11 cellular contexts compared by ENCODE assay signal in the genomic region with DNA sequence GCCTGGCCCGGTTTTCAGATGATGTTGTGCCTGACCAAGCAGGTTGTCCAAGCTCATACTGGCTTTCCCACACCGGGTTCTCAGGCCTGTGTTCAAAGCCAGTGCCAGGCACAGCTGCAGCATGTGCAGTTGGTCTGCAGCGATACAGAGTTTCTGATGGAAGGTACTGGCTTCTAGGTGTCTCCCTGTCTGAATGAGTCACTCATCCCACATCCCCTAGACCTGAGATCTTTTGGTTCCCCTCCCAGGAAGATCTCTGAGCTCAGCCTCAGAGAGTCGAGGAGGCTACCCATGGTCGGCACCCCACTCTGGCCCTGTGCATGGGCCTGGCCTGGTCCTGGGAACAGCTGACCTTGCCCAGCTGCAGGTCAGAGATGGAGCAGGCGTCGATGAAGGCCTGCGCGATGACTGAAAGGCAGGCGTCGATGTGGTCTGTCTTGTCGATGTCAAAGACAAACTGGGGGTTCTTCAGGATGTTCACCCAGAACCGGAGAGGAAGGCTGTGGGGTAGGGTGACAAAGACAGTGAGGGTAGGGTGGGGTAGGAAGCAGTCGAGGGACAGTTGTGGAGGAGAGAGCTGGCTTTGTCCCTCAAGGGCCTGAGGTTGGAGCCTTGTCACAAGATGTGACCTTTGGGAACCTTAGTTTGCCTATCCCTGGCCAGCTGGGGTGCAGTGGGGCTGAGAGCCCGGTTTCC. TPM values are rescaled to one million over a fixed set of nuclear protein-coding genes. Genes with fewer than 3 reads are reported as not detected.
DNase-seq lines count a peak whose midpoint lies in the region; ATAC-seq and TF ChIP-seq lines count a peak whose summit lies in the region.
"Had no signal": no experiment of that assay in that cellular context is flagged by ENCODE, and none has a peak within 500 bp of the region (broad histone marks: within the 10 kb centered on the region; RNA-seq: fewer than 3 reads in every experiment).

No MANE protein-coding gene starts in this region.

- no peaks in the 10 kb centered on the region for H3K36me3 Mint-ChIP-seq in CD4-positive, alpha-beta T cell (ENCODE audit: low read depth)
- H3K36me3 Mint-ChIP-seq in endothelial cell (ENCODE audit: low read depth, unreplicated experiment) (peaks cover 42% of the 10 kb centered on the region), progenitor cell of endocrine pancreas (ENCODE audit: insufficient read depth) (no peaks in the 10 kb centered on the region)

- no peaks in the 10 kb centered on the region for H3K9me3 Mint-ChIP-seq in CD4-positive, alpha-beta T cell
- H3K9me3 Mint-ChIP-seq in endothelial cell (ENCODE audit: unreplicated experiment): no peaks in the 10 kb centered on the region
- H3K9me3 Mint-ChIP-seq in progenitor cell of endocrine pancreas (ENCODE audit: low read depth): no peaks in the 10 kb centered on the region

- CTCF ChIA-PET in CD4-positive, alpha-beta T cell (lab: Charles Lee): no interaction called here

- H3K9me3 ChIP-seq in CD4-positive, alpha-beta T cell (ENCODE audit: control insufficient read depth, low read length): no peaks in the 10 kb centered on the region
- H3K9me3 ChIP-seq: pancreas had no signal

- no peaks in the 10 kb centered on the region for H3K27me3 Mint-ChIP-seq in CD4-positive, alpha-beta T cell
- H3K27me3 Mint-ChIP-seq in endothelial cell (ENCODE audit: unreplicated experiment) (peaks cover 49% of the 10 kb centered on the region), progenitor cell of endocrine pancreas (peaks cover 10% of the 10 kb centered on the region)

- no peak for ATAC-seq in CD4-positive, alpha-beta T cell (ENCODE audit: poor library complexity)

- DNase-seq in CD4-positive, alpha-beta T cell: no peak
- DNase-seq in NCI-H226 (peak; percentile 13), endothelial cell (ENCODE audit: low spot score) (no peak), progenitor cell of endocrine pancreas (ENCODE audit: low spot score, unreplicated experiment) (no peak), NCI-H2196 (lab: John Stamatoyannopoulos, UW; ENCODE audit: unreplicated experiment) (no peak), NCI-H774 (lab: John Stamatoyannopoulos, UW) (no peak), NCI-H510A treated with DMSO at 0.1 percent for 48 hours (lab: John Stamatoyannopoulos, UW) (no peak)
- no peak for DNase-seq in effector CD4-positive, alpha-beta T cell
- DNase-seq: cortex of kidney, GOT3 had no signal

- H3K4me3 Mint-ChIP-seq in CD4-positive, alpha-beta T cell: no peak overlapping the region
- peak overlapping the region; percentile 53 for H3K4me3 Mint-ChIP-seq in endothelial cell (ENCODE audit: unreplicated experiment)
- H3K4me3 Mint-ChIP-seq in progenitor cell of endocrine pancreas (ENCODE audit: low read depth): no peak overlapping the region

- POLR2A ChIA-PET in CD4-positive, alpha-beta T cell (lab: Charles Lee): interaction anchor here (1.4 kb wide), 1 partner anchor 19 kb away, joined by 4 read pairs; no protein-coding TSS in a partner anchor

- peak overlapping the region; percentile 47 for H3K27ac Mint-ChIP-seq in CD4-positive, alpha-beta T cell
- H3K27ac Mint-ChIP-seq in endothelial cell (ENCODE audit: unreplicated experiment) (peak overlapping the region; percentile 68), progenitor cell of endocrine pancreas (peak overlapping the region; percentile 9)

- intact Hi-C loops in CD4-positive, alpha-beta T cell (cut with DNase I, micrococcal nuclease): no loop called here

- no peak overlapping the region for H3K27ac ChIP-seq in CD4-positive, alpha-beta T cell (ENCODE audit: low read depth, low read length)
- H3K27ac ChIP-seq: pancreas had no signal

- H3K27me3 ChIP-seq in CD4-positive, alpha-beta T cell (ENCODE audit: control insufficient read depth, insufficient read depth, low read length): no peaks in the 10 kb centered on the region
- H3K27me3 ChIP-seq: pancreas had no signal

- no peak for TF ChIP-seq CTCF in CD4-positive, alpha-beta T cell (IDR thresholded peaks at IDR 0.05)
- TF ChIP-seq CTCF in endothelial cell (IDR thresholded peaks at IDR 0.05; ENCODE audit: unreplicated experiment) (no peak), progenitor cell of endocrine pancreas (IDR thresholded peaks at IDR 0.05; ENCODE audit: unreplicated experiment) (no peak)

- peaks cover 16% of the 10 kb centered on the region for H3K4me1 Mint-ChIP-seq in CD4-positive, alpha-beta T cell (ENCODE audit: low read depth)
- peaks cover 24% of the 10 kb centered on the region for H3K4me1 Mint-ChIP-seq in endothelial cell (ENCODE audit: unreplicated experiment)
- H3K4me1 Mint-ChIP-seq in progenitor cell of endocrine pancreas (ENCODE audit: low read depth): peaks cover 2% of the 10 kb centered on the region

RNA-seq across cellular contexts. Expression of gene H1-8, which starts 15.2 kb away (rescaled TPM):
- total RNA-seq in CD4-positive, alpha-beta T cell: not detected
- total RNA-seq in endothelial cell (ENCODE audit: unreplicated experiment) (2.7 TPM), progenitor cell of endocrine pancreas (not detected in 2 replicates)
- total RNA-seq: pancreas had no signal

RNA-seq across cellular contexts. Expression of gene RHO, which starts 29.8 kb away (rescaled TPM):
- not detected for total RNA-seq in CD4-positive, alpha-beta T cell
- not detected for total RNA-seq in endothelial cell (ENCODE audit: unreplicated experiment)
- 0.10 TPM in 1 of 2 replicates, not detected in the other for total RNA-seq in progenitor cell of endocrine pancreas
- total RNA-seq: pancreas had no signal

RNA-seq across cellular contexts. Expression of gene PLXND1, which starts 48.3 kb away (rescaled TPM):
- total RNA-seq in CD4-positive, alpha-beta T cell: 10 to 100 TPM; 61.7 to 62.5 TPM
- total RNA-seq in endothelial cell (ENCODE audit: unreplicated experiment) (1,753 TPM), progenitor cell of endocrine pancreas (17.6 and 18.0 TPM in 2 replicates)

Comparison
In these comparisons a context has a peak if more than half of its experiments do, and no peak if none do; other contexts are left out.
1. H3K27ac Mint-ChIP-seq: peak in every context shown above with its lines; median percentile 68 in endothelial cell; 47 in CD4-positive, alpha-beta T cell; 9 in progenitor cell of endocrine pancreas.
2. RNA of gene PLXND1, which starts 48.3 kb away (total RNA-seq): 1,753 TPM in endothelial cell (single experiment); 61.7 to 62.5 TPM in CD4-positive, alpha-beta T cell and 17.6 to 18.0 TPM in progenitor cell of endocrine pancreas; every median in the first group is over 10 times any median in the second.